In genomic region chr10:59922907-59923306, GRCh38 we compare ENCODE assay signal across 32 cellular contexts.
"Had no signal": no experiment of that assay in that cellular context is flagged by ENCODE, and none has a peak within 500 bp of the region (broad histone marks: within the 10 kb centered on the region; RNA-seq: fewer than 3 reads in every experiment).

No MANE protein-coding gene starts in this region.

- DNase-seq: activated effector memory CD4-positive, alpha-beta T cell treated with anti-CD3 and anti-CD28 coated beads, Interleukin-2, amount 50 U/mL, for 16 hours; activated effector memory CD4-positive, alpha-beta T cell treated with Interleukin-2 at 50 U/mL for 16 hours; activated gamma-delta T cell; activated gamma-delta T cell treated with Interleukin-2 at 50 U/mL for 16 hours; activated naive CD4-positive, alpha-beta T cell; activated naive CD4-positive, alpha-beta T cell treated with anti-CD3 and anti-CD28 coated beads for 36 hours; activated naive CD4-positive, alpha-beta T cell treated with anti-CD3 and anti-CD28 coated beads, Interleukin-2, amount 10 ng/mL, durations not matched to agents 7 days and 5 days; activated naive CD4-positive, alpha-beta T cell treated with anti-CD3 and anti-CD28 coated beads, Interleukin-2, amount 50 U/mL, for 16 hours; activated naive CD4-positive, alpha-beta T cell treated with Interleukin-2 at 50 U/mL for 16 hours; activated naive CD8-positive, alpha-beta T cell treated with anti-CD3 and anti-CD28 coated beads for 36 hours; activated naive CD8-positive, alpha-beta T cell treated with anti-CD3 and anti-CD28 coated beads, Interleukin-2, amount 10 ng/mL, durations not matched to agents 7 days and 5 days; activated naive CD8-positive, alpha-beta T cell treated with anti-CD3 and anti-CD28 coated beads, Interleukin-2, amount 50 U/mL, for 24 hours; activated T-cell treated with anti-CD3 and anti-CD28 coated beads, Interleukin-2, amount 50 U/mL, for 4 hours; activated T-cell treated with anti-CD3 and anti-CD28 coated beads, Interleukin-2, amount 50 U/mL, for 48 hours; activated T-cell treated with anti-CD3 and anti-CD28 coated beads, Interleukin-2, amount 50 U/mL, for 72 hours; adrenal gland; amniotic stem cell; amygdala; anterior cingulate cortex; aorta; body of pancreas; brain microvascular endothelial cell; caudate nucleus; central memory CD4-positive, alpha-beta T cell; cerebellar nuclear complex had no signal

- H3K27me3 ChIP-seq: adrenal gland, ascending aorta, body of pancreas, brain microvascular endothelial cell, breast epithelium, cardiac muscle cell had no signal

- H3K4me1 ChIP-seq: adrenal gland, ascending aorta, body of pancreas, breast epithelium had no signal

- H3K9me3 ChIP-seq: body of pancreas had no signal

- FAIRE-seq: astrocyte, bronchial epithelial cell had no signal

- H3K36me3 ChIP-seq: adrenal gland, ascending aorta, brain microvascular endothelial cell, breast epithelium, cardiac muscle cell had no signal

- H3K27ac ChIP-seq: adrenal gland, ascending aorta, body of pancreas, brain microvascular endothelial cell, breast epithelium, cardiac muscle cell had no signal

- ATAC-seq: activated naive CD4-positive, alpha-beta T cell treated with anti-CD3 and anti-CD28 coated beads, Interleukin-2, amount 50 U/mL, for 72 hours; activated naive CD8-positive, alpha-beta T cell treated with anti-CD3 and anti-CD28 coated beads, Interleukin-2, amount 50 U/mL, for 24 hours; activated T-cell treated with anti-CD3 and anti-CD28 coated beads, Interleukin-2, amount 50 U/mL, for 4 hours; activated T-cell treated with anti-CD3 and anti-CD28 coated beads, Interleukin-2, amount 50 U/mL, for 72 hours; activated T-helper 17 cell treated with anti-CD3 and anti-CD28 coated beads, Interleukin-2, amount 50 U/mL, for 72 hours; body of pancreas had no signal

- H3K4me3 ChIP-seq: adrenal gland, ascending aorta, body of pancreas, breast epithelium, cardiac muscle cell had no signal
